In genomic region chr2:240060977-240061591, GRCh38 we compare ENCODE assay signal across 9 cellular contexts. TPM values are rescaled to one million over a fixed set of nuclear protein-coding genes. Genes with fewer than 3 reads are reported as not detected.
DNase-seq lines count a peak whose midpoint lies in the region; ATAC-seq, FAIRE-seq and TF ChIP-seq lines count a peak whose summit lies in the region.
"Had no signal": no experiment of that assay in that cellular context is flagged by ENCODE, and none has a peak within 500 bp of the region (broad histone marks: within the 10 kb centered on the region; RNA-seq: fewer than 3 reads in every experiment).

No MANE protein-coding gene starts in this region.

- peak; percentile 43 for FAIRE-seq in TTC549 (lab: Jason Lieb, UNC)
- FAIRE-seq: endometrium had no signal

- CTCF ChIA-PET in activated CD8-positive, alpha-beta memory T cell treated with anti-CD3 and anti-CD28 coated beads, Interleukin-2, amount 10 ng/mL, durations not matched to agents 7 days and 5 days (lab: Charles Lee) = interaction anchor here (0.6 to 5.1 kb wide), 13 partner anchors 10 to 378 kb away, joined by 3 to 90 read pairs (median 4); partner anchors contain the start of genes NDUFA10 and OTOS

- no peak overlapping the region for H3K4me3 ChIP-seq in suprapubic skin

- H3K36me3 ChIP-seq in suprapubic skin = no peaks in the 10 kb centered on the region

- no peak overlapping the region for H3K27ac ChIP-seq in suprapubic skin

- 36% methylated on average over 4 of the region's 4 CpGs for WGBS in suprapubic skin

- H3K4me1 ChIP-seq in suprapubic skin = no peaks in the 10 kb centered on the region

- no peaks in the 10 kb centered on the region for H3K9me3 ChIP-seq in suprapubic skin

- peaks cover 30% of the 10 kb centered on the region for H3K27me3 ChIP-seq in suprapubic skin

- TF ChIP-seq EP300 in suprapubic skin (IDR thresholded peaks at IDR 0.05) = no peak

- H3K27ac Mint-ChIP-seq in activated CD8-positive, alpha-beta memory T cell treated with anti-CD3 and anti-CD28 coated beads, Interleukin-2, amount 10 ng/mL, durations not matched to agents 7 days and 5 days = no peak overlapping the region

- peaks cover 32% of the 10 kb centered on the region for H3K27me3 Mint-ChIP-seq in activated CD8-positive, alpha-beta memory T cell treated with anti-CD3 and anti-CD28 coated beads, Interleukin-2, amount 10 ng/mL, durations not matched to agents 7 days and 5 days

- ATAC-seq in activated CD8-positive, alpha-beta memory T cell treated with anti-CD3 and anti-CD28 coated beads, Interleukin-2, amount 10 ng/mL, durations not matched to agents 7 days and 5 days = peak; percentile 60
- no peak for ATAC-seq in GM18870 (IDR thresholded peaks at IDR 0.05; ENCODE audit: unreplicated experiment)

- no peaks in the 10 kb centered on the region for H3K36me3 Mint-ChIP-seq in activated CD8-positive, alpha-beta memory T cell treated with anti-CD3 and anti-CD28 coated beads, Interleukin-2, amount 10 ng/mL, durations not matched to agents 7 days and 5 days

- TF ChIP-seq POLR2A in suprapubic skin (IDR thresholded peaks at IDR 0.05) = no peak

- H3K4me3 Mint-ChIP-seq in activated CD8-positive, alpha-beta memory T cell treated with anti-CD3 and anti-CD28 coated beads, Interleukin-2, amount 10 ng/mL, durations not matched to agents 7 days and 5 days = no peak overlapping the region

- H3K4me1 Mint-ChIP-seq in activated CD8-positive, alpha-beta memory T cell treated with anti-CD3 and anti-CD28 coated beads, Interleukin-2, amount 10 ng/mL, durations not matched to agents 7 days and 5 days = no peaks in the 10 kb centered on the region

- H3K9me3 Mint-ChIP-seq in activated CD8-positive, alpha-beta memory T cell treated with anti-CD3 and anti-CD28 coated beads, Interleukin-2, amount 10 ng/mL, durations not matched to agents 7 days and 5 days (ENCODE audit: low read depth) = no peaks in the 10 kb centered on the region

- peak; percentile 54 to 65 for TF ChIP-seq CTCF in suprapubic skin (IDR thresholded peaks at IDR 0.05)

- peak; percentile 52 for DNase-seq in activated CD8-positive, alpha-beta memory T cell treated with anti-CD3 and anti-CD28 coated beads, Interleukin-2, amount 10 ng/mL, durations not matched to agents 7 days and 5 days
- no peak for DNase-seq in activated CD8-positive, alpha-beta memory T cell treated with anti-CD3 and anti-CD28 coated beads for 24 hours
- peak; percentile 75 for DNase-seq in NAMALWA (ENCODE audit: low spot score)
- DNase-seq in dermis microvascular lymphatic vessel endothelial cell (ENCODE audit: low read depth in 2 of 2) = peak; percentile 42 to 65
- DNase-seq in medulla oblongata (ENCODE audit: extremely low spot score) = peak; percentile 87
- DNase-seq in suprapubic skin (ENCODE audit: low spot score in 2 of 2) = no peak

RNA-seq across cellular contexts. Expression of gene OR6B3, which starts 7.8 kb away (rescaled TPM):
- not detected for total RNA-seq in activated CD8-positive, alpha-beta memory T cell treated with anti-CD3 and anti-CD28 coated beads, Interleukin-2, amount 10 ng/mL, durations not matched to agents 7 days and 5 days
- total RNA-seq in dermis microvascular lymphatic vessel endothelial cell (not detected in 2 replicates), suprapubic skin (not detected)

RNA-seq across cellular contexts. Expression of gene OR6B2, which starts 30.9 kb away (rescaled TPM):
- total RNA-seq in activated CD8-positive, alpha-beta memory T cell treated with anti-CD3 and anti-CD28 coated beads, Interleukin-2, amount 10 ng/mL, durations not matched to agents 7 days and 5 days = not detected
- total RNA-seq in dermis microvascular lymphatic vessel endothelial cell = not detected in 2 replicates
- not detected for total RNA-seq in suprapubic skin

RNA-seq across cellular contexts. Expression of gene NDUFA10, which starts 35.9 kb away (rescaled TPM):
- 100 to 1,000 TPM; 125 to 129 TPM for total RNA-seq in activated CD8-positive, alpha-beta memory T cell treated with anti-CD3 and anti-CD28 coated beads, Interleukin-2, amount 10 ng/mL, durations not matched to agents 7 days and 5 days
- total RNA-seq in dermis microvascular lymphatic vessel endothelial cell = 75.1 and 97.0 TPM in 2 replicates
- total RNA-seq in suprapubic skin = 100 to 1,000 TPM in 3 of 4 donors, 10 to 100 TPM in 1; 95.2 to 179 (median 165) TPM

Comparison
In these comparisons a context has a peak if more than half of its experiments do, and no peak if none do; other contexts are left out.
1. DNase-seq: peak in activated CD8-positive, alpha-beta memory T cell treated with anti-CD3 and anti-CD28 coated beads, Interleukin-2, amount 10 ng/mL, durations not matched to agents 7 days and 5 days (single experiment), NAMALWA (single experiment), dermis microvascular lymphatic vessel endothelial cell (2 of 2) and medulla oblongata (single experiment); none in activated CD8-positive, alpha-beta memory T cell treated with anti-CD3 and anti-CD28 coated beads for 24 hours (single experiment) and suprapubic skin (0 of 2).